Comparison of ENCODE assay signal across 16 cellular contexts in genomic region chr2:55013936-55014335, GRCh38. TPM values are rescaled to one million over a fixed set of nuclear protein-coding genes. Genes with fewer than 3 reads are reported as not detected.
DNase-seq lines count a peak whose midpoint lies in the region; ATAC-seq, FAIRE-seq and TF ChIP-seq lines count a peak whose summit lies in the region.
"Had no signal": no experiment of that assay in that cellular context is flagged by ENCODE, and none has a peak within 500 bp of the region (broad histone marks: within the 10 kb centered on the region; RNA-seq: fewer than 3 reads in every experiment).

No MANE protein-coding gene starts in this region.

- H4K20me1 ChIP-seq in osteoblast (ENCODE audit: insufficient read depth, low read length): peaks cover 70% of the 10 kb centered on the region

- H3K4me3 Mint-ChIP-seq in brain: no peak overlapping the region
- H3K4me3 Mint-ChIP-seq: activated CD4-positive, alpha-beta T cell treated with anti-CD3 and anti-CD28 coated beads, Interleukin-2, amount 10 ng/mL, durations not matched to agents 7 days and 5 days had no signal

- no peaks in the 10 kb centered on the region for H3K27me3 Mint-ChIP-seq in brain
- H3K27me3 Mint-ChIP-seq: activated CD4-positive, alpha-beta T cell treated with anti-CD3 and anti-CD28 coated beads, Interleukin-2, amount 10 ng/mL, durations not matched to agents 7 days and 5 days had no signal

- TF ChIP-seq POLR2A in GM18505 (IDR thresholded peaks at IDR 0.05; ENCODE audit: borderline replicate concordance, extremely low read depth, insufficient read depth, insufficient read length): no peak

- H2AFZ ChIP-seq in osteoblast (ENCODE audit: low read length): no peak overlapping the region

- H3K36me3 Mint-ChIP-seq in brain: peaks cover 22% of the 10 kb centered on the region

- H3K4me3 ChIP-seq in osteoblast (ENCODE audit: insufficient read depth, low read length): no peak overlapping the region
- H3K4me3 ChIP-seq: uterus had no signal

- no peak for FAIRE-seq in D721Med (lab: Jason Lieb, UNC)

- H3K9me3 ChIP-seq in osteoblast (ENCODE audit: low read depth, low read length): no peaks in the 10 kb centered on the region
- H3K9me3 ChIP-seq: uterus had no signal

- peak overlapping the region; percentile 11 for H3K4me2 ChIP-seq in osteoblast (ENCODE audit: insufficient read depth, low read length)

- TF ChIP-seq CTCF in D721Med (IDR thresholded peaks at IDR 0.05; ENCODE audit: insufficient read depth, missing control alignments) (peak; percentile 54), LNCAP (IDR thresholded peaks at IDR 0.05) (peak; percentile 34; the same call in 1 of the 2 replicates), brain (conservative IDR thresholded peaks at IDR 0.05) (peak; percentile 28 to 48), osteoblast (IDR thresholded peaks at IDR 0.05; ENCODE audit: extremely low read depth, low read depth, low read length) (peak; percentile 31)

- DNase-seq in D721Med (ENCODE audit: insufficient read length, low spot score): no peak
- no peak for DNase-seq in osteoblast (ENCODE audit: insufficient read length, low spot score, missing footprints)
- DNase-seq in RKO (ENCODE audit: low spot score): no peak
- no peak for DNase-seq in DMS53 treated with DMSO at 0.1 percent for 48 hours (lab: John Stamatoyannopoulos, UW; ENCODE audit: unreplicated experiment)
- DNase-seq: activated CD4-positive, alpha-beta T cell treated with anti-CD3 and anti-CD28 coated beads, Interleukin-2, amount 10 ng/mL, durations not matched to agents 7 days and 5 days; activated effector memory CD4-positive, alpha-beta T cell treated with anti-CD3 and anti-CD28 coated beads, Interleukin-2, amount 50 U/mL, for 16 hours; dermis blood vessel endothelial cell; DMS79; NCI-H2081 treated with DMSO at 0.1 percent for 48 hours; SHP77; uterus had no signal

- no peaks in the 10 kb centered on the region for H3K27me3 ChIP-seq in osteoblast (ENCODE audit: insufficient read depth, low read length)
- H3K27me3 ChIP-seq: uterus had no signal

- ATAC-seq in GM18505 (IDR thresholded peaks at IDR 0.05; ENCODE audit: unreplicated experiment) (no peak), HG02852 (IDR thresholded peaks at IDR 0.05; ENCODE audit: unreplicated experiment) (no peak)
- ATAC-seq: sciatic nerve had no signal

- H3K4me1 ChIP-seq in osteoblast (ENCODE audit: insufficient read depth, low read length): peaks cover 66% of the 10 kb centered on the region

- peaks cover 2 to 7% (median 6%) of the 10 kb centered on the region in 5 experiments for H3K9me3 Mint-ChIP-seq in brain
- H3K9me3 Mint-ChIP-seq: activated CD4-positive, alpha-beta T cell treated with anti-CD3 and anti-CD28 coated beads, Interleukin-2, amount 10 ng/mL, durations not matched to agents 7 days and 5 days had no signal

- peak overlapping the region in 2 of 5 experiments; percentile 91 to 95 for H3K27ac Mint-ChIP-seq in brain
- H3K27ac Mint-ChIP-seq: activated CD4-positive, alpha-beta T cell treated with anti-CD3 and anti-CD28 coated beads, Interleukin-2, amount 10 ng/mL, durations not matched to agents 7 days and 5 days had no signal

- peaks cover 100% of the 10 kb centered on the region for H3K79me2 ChIP-seq in osteoblast (ENCODE audit: insufficient read depth, low read length)

- peaks cover 70% of the 10 kb centered on the region for H3K4me1 Mint-ChIP-seq in brain

- H3K27ac ChIP-seq in osteoblast (ENCODE audit: low read depth, low read length): no peak overlapping the region

- H3K36me3 ChIP-seq in osteoblast (ENCODE audit: insufficient read depth, low read length): peaks cover 3% of the 10 kb centered on the region
- H3K36me3 ChIP-seq: uterus had no signal

RNA-seq across cellular contexts. Expression of gene RTN4, which starts 36.3 kb away (rescaled TPM):
- polyA plus RNA-seq in brain (ENCODE audit: insufficient read depth, low read depth, low replicate concordance): 228 TPM
- 316 and 355 TPM in 2 replicates for total RNA-seq in osteoblast
